In the genomic region with DNA sequence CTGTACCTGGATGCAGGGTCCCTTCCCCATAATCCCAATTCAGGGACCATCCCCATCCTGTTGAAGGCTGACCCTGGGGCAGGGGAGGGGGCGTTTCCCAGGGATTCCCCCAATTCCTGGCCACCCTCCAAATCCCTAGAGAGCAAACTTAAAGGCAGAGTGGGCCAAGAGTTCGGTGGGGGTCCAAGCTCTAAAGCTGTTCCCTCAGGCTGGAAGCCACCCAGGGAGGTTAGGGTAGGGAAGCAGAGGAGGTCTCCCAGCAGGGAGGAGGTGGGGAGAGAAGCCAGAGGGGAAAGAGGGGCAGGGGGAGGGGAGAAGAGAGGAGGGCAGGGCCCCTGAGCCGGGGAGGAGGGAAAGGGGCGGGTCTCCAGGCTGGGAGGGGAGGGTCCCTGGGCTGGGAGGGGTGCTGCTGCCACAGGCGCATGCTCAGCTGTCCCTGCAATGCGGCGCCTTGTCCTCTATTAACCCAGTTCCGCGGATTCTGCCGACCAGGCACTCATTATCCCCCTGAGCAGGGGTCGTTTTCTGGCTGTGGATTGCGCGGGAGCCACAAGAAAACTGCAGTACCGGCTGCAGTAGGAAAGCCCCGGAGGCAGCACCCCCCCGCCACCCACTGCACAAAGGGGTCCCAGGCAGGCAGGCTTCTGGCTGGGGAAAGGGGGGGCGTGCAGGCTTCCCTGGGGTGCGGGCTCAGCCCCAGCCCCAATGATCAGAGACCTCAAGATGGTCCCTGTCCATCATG, we compare ENCODE assay signal across 15 cellular contexts. TPM values are rescaled to one million over a fixed set of nuclear protein-coding genes. Genes with fewer than 3 reads are reported as not detected.
A peak's percentile ranks its signal among the peaks of the same experiment; 100 is the strongest.
DNase-seq lines count a peak whose midpoint lies in the region; ATAC-seq and TF ChIP-seq lines count a peak whose summit lies in the region.
"Had no signal": no experiment of that assay in that cellular context is flagged by ENCODE, and none has a peak within 500 bp of the region (broad histone marks: within the 10 kb centered on the region; RNA-seq: fewer than 3 reads in every experiment).

No MANE protein-coding gene starts in this region.

- peak overlapping the region; percentile 3 for H3K4me3 ChIP-seq in NT2/D1 (ENCODE audit: insufficient read length, low read depth)
- H3K4me3 ChIP-seq in heart left ventricle: no peak overlapping the region
- peak overlapping the region; percentile 44 for H3K4me3 ChIP-seq in neural progenitor cell
- H3K4me3 ChIP-seq: coronary artery, gastrocnemius medialis had no signal

- H3K27me3 ChIP-seq in NT2/D1 (ENCODE audit: insufficient read depth, insufficient read length): peaks cover 90% of the 10 kb centered on the region
- H3K27me3 ChIP-seq in heart left ventricle: no peaks in the 10 kb centered on the region
- H3K27me3 ChIP-seq in neural progenitor cell: peaks cover 5% of the 10 kb centered on the region
- H3K27me3 ChIP-seq: gastrocnemius medialis had no signal

- H3K36me3 ChIP-seq in ES-I3 (ENCODE audit: insufficient read depth, low read length) (no peaks in the 10 kb centered on the region), NT2/D1 (ENCODE audit: insufficient read depth, insufficient read length, low read length) (no peaks in the 10 kb centered on the region), heart left ventricle (no peaks in the 10 kb centered on the region), neural progenitor cell (no peaks in the 10 kb centered on the region)
- H3K36me3 ChIP-seq: gastrocnemius medialis had no signal

- peaks cover 6% of the 10 kb centered on the region for H3F3A ChIP-seq in neural progenitor cell (ENCODE audit: low read depth)

- DNase-seq in NT2/D1 (ENCODE audit: low read depth, low spot score) (peak; percentile 89), heart left ventricle (peak in 3 of 5 donors; percentile 14 to 60 (median 29)), neural progenitor cell (ENCODE audit: low spot score) (peak; percentile 94), MV-4-11 (lab: John Stamatoyannopoulos, UW) (no peak), epidermal melanocyte (ENCODE audit: insufficient read length, low spot score) (no peak)
- no peak for DNase-seq in stimulated activated CD4-positive, alpha-beta T cell treated with anti-CD3 and anti-CD28 coated beads, Interleukin-4, amount 100 ng/mL, for 4 hours
- DNase-seq: activated gamma-delta T cell, C1 segment of cervical spinal cord, NCI-H187 treated with DMSO at 0.1 percent for 48 hours had no signal

- H4K20me1 ChIP-seq in neural progenitor cell (ENCODE audit: low read depth): no peaks in the 10 kb centered on the region

- no peak overlapping the region for H3K27ac Mint-ChIP-seq in neural progenitor cell
- H3K27ac Mint-ChIP-seq: stimulated activated naive CD8-positive, alpha-beta T cell treated with anti-CD3 and anti-CD28 coated beads, Interleukin-15, Interleukin-2, amounts not matched to agents 100 ng/mL and 50 ng/mL, for 24 hours had no signal

- H3K79me2 ChIP-seq in neural progenitor cell (ENCODE audit: low read depth): no peaks in the 10 kb centered on the region

- peak overlapping the region; percentile 58 for H3K4me3 Mint-ChIP-seq in neural progenitor cell
- H3K4me3 Mint-ChIP-seq: stimulated activated naive CD8-positive, alpha-beta T cell treated with anti-CD3 and anti-CD28 coated beads, Interleukin-15, Interleukin-2, amounts not matched to agents 100 ng/mL and 50 ng/mL, for 24 hours had no signal

- H3K36me3 Mint-ChIP-seq in neural progenitor cell: no peaks in the 10 kb centered on the region

- TF ChIP-seq POLR2A in heart left ventricle (IDR thresholded peaks at IDR 0.05): no peak

- ATAC-seq in heart left ventricle (no peak), GM19463 (IDR thresholded peaks at IDR 0.05; ENCODE audit: unreplicated experiment) (no peak)
- ATAC-seq: activated CD4-positive, CD25-positive, alpha-beta regulatory T cell treated with anti-CD3 and anti-CD28 coated beads, Interleukin-2, amount 50 U/mL, for 24 hours; gastrocnemius medialis had no signal

- no peaks in the 10 kb centered on the region; the same call in 1 of the 2 replicates for H3K4me1 ChIP-seq in ES-I3 (ENCODE audit: insufficient read depth, low read length)
- H3K4me1 ChIP-seq in NT2/D1 (ENCODE audit: insufficient read depth, insufficient read length): peaks cover 15% of the 10 kb centered on the region
- peaks cover 0 to 73% (median 23%) of the 10 kb centered on the region in 12 donors for H3K4me1 ChIP-seq in heart left ventricle
- H3K4me1 ChIP-seq in neural progenitor cell: peaks cover 20% of the 10 kb centered on the region

- no peaks in the 10 kb centered on the region for H3K9me3 Mint-ChIP-seq in neural progenitor cell
- H3K9me3 Mint-ChIP-seq: stimulated activated naive CD8-positive, alpha-beta T cell treated with anti-CD3 and anti-CD28 coated beads, Interleukin-15, Interleukin-2, amounts not matched to agents 100 ng/mL and 50 ng/mL, for 24 hours had no signal

- H3K4me1 Mint-ChIP-seq in neural progenitor cell: peaks cover 19% of the 10 kb centered on the region

- peaks cover 6% of the 10 kb centered on the region for H3K27me3 Mint-ChIP-seq in neural progenitor cell (ENCODE audit: insufficient read depth, low read depth)
- H3K27me3 Mint-ChIP-seq: stimulated activated naive CD8-positive, alpha-beta T cell treated with anti-CD3 and anti-CD28 coated beads, Interleukin-15, Interleukin-2, amounts not matched to agents 100 ng/mL and 50 ng/mL, for 24 hours had no signal

- peak overlapping the region; percentile 63 for H2AFZ ChIP-seq in neural progenitor cell (replicated peaks)

- intact Hi-C loops in heart left ventricle (cut with DNase I): loop anchor here in 1 of 10 donors (5.0 kb wide), 1 partner anchor 51 kb away; a partner anchor contains a TSS

- no peak for TF ChIP-seq CTCF in heart left ventricle (IDR thresholded peaks at IDR 0.05)
- no peak for TF ChIP-seq CTCF in neural progenitor cell (IDR thresholded peaks at IDR 0.05)

- H3K4me2 ChIP-seq in neural progenitor cell: peak overlapping the region; percentile 87

- no peaks in the 10 kb centered on the region for H3K9me3 ChIP-seq in ES-I3 (ENCODE audit: control insufficient read depth, insufficient read depth, low read length)
- H3K9me3 ChIP-seq in NT2/D1 (ENCODE audit: insufficient read depth, low read length): no peaks in the 10 kb centered on the region
- H3K9me3 ChIP-seq in heart left ventricle: no peaks in the 10 kb centered on the region
- no peaks in the 10 kb centered on the region for H3K9me3 ChIP-seq in neural progenitor cell (ENCODE audit: low read depth)
- H3K9me3 ChIP-seq: gastrocnemius medialis had no signal

- H3K27ac ChIP-seq in heart left ventricle: peak overlapping the region in 3 of 12 donors; percentile 8 to 74 (median 23)
- H3K27ac ChIP-seq in neural progenitor cell: no peak overlapping the region
- H3K27ac ChIP-seq: coronary artery had no signal

- H3K9ac ChIP-seq in ES-I3 (ENCODE audit: low read depth, low read length) (peak overlapping the region; percentile 41; the same call in 1 of the 2 replicates), NT2/D1 (ENCODE audit: insufficient read length, low read depth) (peak overlapping the region; percentile 53), neural progenitor cell (no peak overlapping the region)

- 29 to 34% (median 32%) methylated on average over 18 of the region's 18 CpGs for WGBS in heart left ventricle, 4 donors

RNA-seq across cellular contexts. Expression of a gene that starts 49.4 kb away (rescaled TPM):
- total RNA-seq in heart left ventricle: 100 to 1,000 TPM in 5 of 9 donors, 10 to 100 TPM in 4; 77.5 to 141 (median 104) TPM
- polyA plus RNA-seq in heart left ventricle: 100 to 1,000 TPM in 1 of 2 donors, 10 to 100 TPM in 1; 35.7 to 103 TPM
- total RNA-seq in neural progenitor cell (ENCODE audit: low replicate concordance): 0.09 and 0.31 TPM in 2 replicates

Comparison
In these comparisons a context has a peak if more than half of its experiments do, and no peak if none do; other contexts are left out.
1. DNase-seq: peak in NT2/D1 (single experiment), heart left ventricle (3 of 5) and neural progenitor cell (single experiment); none in stimulated activated CD4-positive, alpha-beta T cell treated with anti-CD3 and anti-CD28 coated beads, Interleukin-4, amount 100 ng/mL, for 4 hours (0 of 2), MV-4-11 (single experiment) and epidermal melanocyte (single experiment).
2. H3K4me3 ChIP-seq: peak in NT2/D1 (single experiment) and neural progenitor cell (single experiment); none in heart left ventricle (0 of 12).
3. RNA of a gene that starts 49.4 kb away (total RNA-seq): 77.5 to 141 TPM in heart left ventricle; 0.09 to 0.31 TPM in neural progenitor cell; every median in the first group is over 10 times any median in the second.